ENCODE assay signal across 10 cellular contexts in genomic region chr17:58789831-58790230, GRCh38. TPM values are rescaled to one million over a fixed set of nuclear protein-coding genes. Genes with fewer than 3 reads are reported as not detected.
"Had no signal": no experiment of that assay in that cellular context is flagged by ENCODE, and none has a peak within 500 bp of the region (broad histone marks: within the 10 kb centered on the region; RNA-seq: fewer than 3 reads in every experiment).

No MANE protein-coding gene starts in this region.

- H3K4me2 ChIP-seq: GM23338 had no signal

- H2AFZ ChIP-seq: GM23248, GM23338 had no signal

- H3K36me3 ChIP-seq: HAP-1 had no signal

- FAIRE-seq: H1, H54 had no signal

- H3K9me3 ChIP-seq: HAP-1 had no signal

- H3K9ac ChIP-seq: GM23248 had no signal

- H3K4me3 ChIP-seq: GM23248, GM23338, HAP-1 had no signal

- H3K27ac ChIP-seq: GM23248 had no signal

- DNase-seq: GM23248, GOT3, H7, H9, HCEC 1CT, HFFc6 had no signal

RNA-seq across cellular contexts. Expression of gene PPM1E, which starts 34.2 kb away (rescaled TPM):
- polyA plus RNA-seq: GM23248 had no signal
